In the genomic region with DNA sequence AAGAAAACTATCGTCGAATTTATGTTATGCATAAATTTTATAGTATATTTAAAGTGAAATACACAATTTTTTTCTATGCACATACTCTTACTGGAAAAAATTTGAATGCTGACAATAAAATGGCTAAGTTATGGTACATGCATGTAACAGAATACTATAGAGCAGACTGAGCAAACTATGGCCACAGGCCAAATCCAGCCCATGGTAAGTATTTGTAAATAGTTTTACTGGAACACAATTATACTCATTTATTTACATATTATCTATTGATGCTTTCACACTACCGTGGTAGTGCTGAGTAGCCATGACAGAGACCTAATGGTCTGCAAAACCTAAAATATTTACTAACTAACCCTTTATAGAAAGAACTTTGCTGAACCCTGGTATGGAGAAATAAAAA, we compare ENCODE assay signal across 19 cellular contexts.
"Had no signal": no experiment of that assay in that cellular context is flagged by ENCODE, and none has a peak within 500 bp of the region (broad histone marks: within the 10 kb centered on the region; RNA-seq: fewer than 3 reads in every experiment).

No MANE protein-coding gene starts in this region.

- H3K27me3 Mint-ChIP-seq: naive thymus-derived CD8-positive, alpha-beta T cell; stimulated activated naive CD8-positive, alpha-beta T cell treated with anti-CD3 and anti-CD28 coated beads, Interleukin-15, Interleukin-2, amounts not matched to agents 100 ng/mL and 50 ng/mL, for 24 hours had no signal

- ATAC-seq: gastrocnemius medialis; heart right ventricle; naive thymus-derived CD8-positive, alpha-beta T cell; psoas muscle; right lobe of liver; stimulated activated effector memory CD8-positive, alpha-beta T cell treated with anti-CD3 and anti-CD28 coated beads, Interleukin-12 subunit alpha, Interleukin-12 subunit beta, amount 100 ng/mL, for 72 hours had no signal

- H3K4me3 Mint-ChIP-seq: endodermal cell; naive thymus-derived CD8-positive, alpha-beta T cell; stimulated activated effector memory CD8-positive, alpha-beta T cell treated with anti-CD3 and anti-CD28 coated beads, Interleukin-12 subunit alpha, Interleukin-12 subunit beta, amount 100 ng/mL, for 72 hours; stimulated activated naive CD8-positive, alpha-beta T cell treated with anti-CD3 and anti-CD28 coated beads, Interleukin-15, Interleukin-2, amounts not matched to agents 100 ng/mL and 50 ng/mL, for 24 hours had no signal

- H3K27ac Mint-ChIP-seq: endodermal cell; stimulated activated effector memory CD8-positive, alpha-beta T cell treated with anti-CD3 and anti-CD28 coated beads, Interleukin-12 subunit alpha, Interleukin-12 subunit beta, amount 100 ng/mL, for 72 hours had no signal

- H3K9me3 Mint-ChIP-seq: naive thymus-derived CD8-positive, alpha-beta T cell; stimulated activated effector memory CD8-positive, alpha-beta T cell treated with anti-CD3 and anti-CD28 coated beads, Interleukin-12 subunit alpha, Interleukin-12 subunit beta, amount 100 ng/mL, for 72 hours; stimulated activated naive CD8-positive, alpha-beta T cell treated with anti-CD3 and anti-CD28 coated beads, Interleukin-15, Interleukin-2, amounts not matched to agents 100 ng/mL and 50 ng/mL, for 24 hours had no signal

- H3K27ac ChIP-seq: gastrocnemius medialis, heart right ventricle, neutrophil, psoas muscle, right lobe of liver, tibial artery, upper lobe of left lung, uterus had no signal

- DNase-seq: effector CD4-positive, alpha-beta T cell; endodermal cell; gastrocnemius medialis; heart right ventricle; hypothalamus; kidney glomerular epithelial cell; mesendoderm; naive thymus-derived CD8-positive, alpha-beta T cell; psoas muscle; retina; right lobe of liver; stimulated activated CD4-positive, alpha-beta T cell treated with anti-CD3 and anti-CD28 coated beads, Interleukin-4, amount 100 ng/mL, for 1 hour; stimulated activated CD8-positive, alpha-beta memory T cell treated with anti-CD3 and anti-CD28 coated beads, Interleukin-4, amount 100 ng/mL, for 48 hours; tibial artery; upper lobe of left lung; uterus had no signal
